In genomic region chr2:230735884-230736283, GRCh38 we compare ENCODE assay signal across 1 cellular context.
TF ChIP-seq lines count a peak whose summit lies in the region.

No MANE protein-coding gene starts in this region.

TF ChIP-seq in GM23338, 12 proteins besides CTCF, POLR2A, EP300 and RAD21:
- TF ChIP-seq ZNF462 (CRISPR knock-in tag; IDR thresholded peaks at IDR 0.05) (no peak), STAT1 (IDR thresholded peaks at IDR 0.05; ENCODE audit: unreplicated experiment) (no peak), EZH2 (IDR thresholded peaks at IDR 0.05; ENCODE audit: low read depth, unreplicated experiment) (no peak), NANOG (IDR thresholded peaks at IDR 0.05; ENCODE audit: borderline replicate concordance) (no peak), REST (IDR thresholded peaks at IDR 0.05; ENCODE audit: unreplicated experiment) (no peak), ZNF114 (CRISPR knock-in tag; IDR thresholded peaks at IDR 0.05) (no peak), ZNF331 (CRISPR knock-in tag; IDR thresholded peaks at IDR 0.05; ENCODE audit: low read depth) (no peak), EZH2phosphoT487 (IDR thresholded peaks at IDR 0.05; ENCODE audit: unreplicated experiment) (no peak), CREB1 (CRISPR knock-in tag; IDR thresholded peaks at IDR 0.05; ENCODE audit: low read depth) (no peak), ETS1 (IDR thresholded peaks at IDR 0.05) (no peak), JUNB (IDR thresholded peaks at IDR 0.05; ENCODE audit: unreplicated experiment) (no peak), POLR2AphosphoS5 (IDR thresholded peaks at IDR 0.05; ENCODE audit: low read depth) (no peak)
TF ChIP-seq in GM23338: peak in this region for 0.
